Comparison of ENCODE assay signal across 1 cellular context in genomic region chr20:8019178-8019997, GRCh38.
TF ChIP-seq lines count a peak whose summit lies in the region.

Gene TMX4, minus strand, starts transcription at chr20:8019761. Its CDS starts 148 bp downstream, at chr20:8019613.

TF ChIP-seq in HepG2, 621 proteins besides CTCF, POLR2A, EP300 and RAD21 (continued from another document and continues in another):
- TF ChIP-seq MYPOP (CRISPR knock-in tag; IDR thresholded peaks at IDR 0.05) (peak; percentile 96), KLF6 (CRISPR knock-in tag; IDR thresholded peaks at IDR 0.05) (peak; percentile 90), TRAFD1 (CRISPR knock-in tag; IDR thresholded peaks at IDR 0.05; ENCODE audit: borderline replicate concordance) (no peak), ZNF766 (CRISPR knock-in tag; IDR thresholded peaks at IDR 0.05; ENCODE audit: borderline replicate concordance) (peak; percentile 98), HCFC1 (IDR thresholded peaks at IDR 0.05; ENCODE audit: low read depth, low read length) (peak; percentile 52; the same call in 1 of the 2 replicates), NBN (conservative IDR thresholded peaks at IDR 0.05) (no peak), SNAPC5 (CRISPR knock-in tag; IDR thresholded peaks at IDR 0.05; ENCODE audit: borderline replicate concordance) (no peak), ZBTB34 (CRISPR knock-in tag; IDR thresholded peaks at IDR 0.05) (no peak; the same call in 1 of the 2 replicates), ZNF704 (CRISPR knock-in tag; IDR thresholded peaks at IDR 0.05; ENCODE audit: borderline replicate concordance) (peak; percentile 59), BORCS8-MEF2B (CRISPR knock-in tag; IDR thresholded peaks at IDR 0.05) (peak; percentile 89; the same call in 1 of the 2 replicates), TSC22D2 (CRISPR knock-in tag; IDR thresholded peaks at IDR 0.05; ENCODE audit: borderline replicate concordance) (peak; percentile 79; the same call in 1 of the 2 replicates), ZNF724P (CRISPR knock-in tag; IDR thresholded peaks at IDR 0.05; ENCODE audit: borderline replicate concordance) (peak; percentile 96), ZNF33B (CRISPR knock-in tag; IDR thresholded peaks at IDR 0.05) (no peak; the same call in 1 of the 2 replicates), ZNF335 (CRISPR knock-in tag; IDR thresholded peaks at IDR 0.05) (no peak; the same call in 1 of the 2 replicates), PBX3 (CRISPR knock-in tag; IDR thresholded peaks at IDR 0.05; ENCODE audit: borderline replicate concordance) (peak; percentile 62), ZNF460 (CRISPR knock-in tag; IDR thresholded peaks at IDR 0.05; ENCODE audit: borderline replicate concordance) (no peak), YEATS2 (CRISPR knock-in tag; IDR thresholded peaks at IDR 0.05; ENCODE audit: borderline replicate concordance) (peak; percentile 83), ZNF205 (CRISPR knock-in tag; IDR thresholded peaks at IDR 0.05) (peak; percentile 71; the same call in 1 of the 2 replicates), ZNF3 (CRISPR knock-in tag; IDR thresholded peaks at IDR 0.05) (no peak), TMF1 (CRISPR knock-in tag; IDR thresholded peaks at IDR 0.05; ENCODE audit: low read depth) (no peak), ZNF232 (CRISPR knock-in tag; IDR thresholded peaks at IDR 0.05; ENCODE audit: borderline replicate concordance) (peak; percentile 94), NRL (CRISPR knock-in tag; IDR thresholded peaks at IDR 0.05; ENCODE audit: borderline replicate concordance) (no peak), ZNF143 (CRISPR knock-in tag; IDR thresholded peaks at IDR 0.05) (peak; percentile 50), KDM5B (CRISPR knock-in tag; IDR thresholded peaks at IDR 0.05; ENCODE audit: borderline replicate concordance) (peak; percentile 99), ZNF746 (CRISPR knock-in tag; IDR thresholded peaks at IDR 0.05) (peak; percentile 54; the same call in 1 of the 2 replicates), HNRNPK (IDR thresholded peaks at IDR 0.05; ENCODE audit: low read depth, low read length, poor library complexity, severe bottlenecking) (peak; percentile 53), ZNF256 (CRISPR knock-in tag; conservative IDR thresholded peaks at IDR 0.05) (peak; percentile 86; the same call in 1 of the 2 replicates), PCBP2 (optimal IDR thresholded peaks at IDR 0.05; ENCODE audit: low read depth, low read length, poor library complexity, severe bottlenecking) (no peak), ZNF318 (CRISPR knock-in tag; IDR thresholded peaks at IDR 0.05) (no peak; the same call in 1 of the 2 replicates), ZNF646 (CRISPR knock-in tag; IDR thresholded peaks at IDR 0.05) (no peak), ZFP41 (CRISPR knock-in tag; IDR thresholded peaks at IDR 0.05; ENCODE audit: borderline replicate concordance) (no peak), GABPA (IDR thresholded peaks at IDR 0.05; ENCODE audit: low read depth, low read length) (no peak), GABPA (CRISPR knock-in tag; IDR thresholded peaks at IDR 0.05; ENCODE audit: low read depth) (peak; percentile 31; the same call in 1 of the 2 replicates), WIZ (CRISPR knock-in tag; IDR thresholded peaks at IDR 0.05) (peak; percentile 89), ZNF776 (CRISPR knock-in tag; IDR thresholded peaks at IDR 0.05) (peak; percentile 100), KAT2B (IDR thresholded peaks at IDR 0.05; ENCODE audit: borderline replicate concordance, low read depth, low read length) (no peak), NCOA5 (CRISPR knock-in tag; IDR thresholded peaks at IDR 0.05) (0 out of 2 replicates have a peak, but pooled peaks have one; percentile 83), EEA1 (CRISPR knock-in tag; IDR thresholded peaks at IDR 0.05; ENCODE audit: borderline replicate concordance) (peak; percentile 83; the same call in 1 of the 2 replicates), ZIK1 (CRISPR knock-in tag; IDR thresholded peaks at IDR 0.05; ENCODE audit: borderline replicate concordance, low read depth) (peak; percentile 68)
